Comparison of ENCODE assay signal across 1 cellular context in genomic region chr21:32726742-32727477, GRCh38.
TF ChIP-seq lines count a peak whose summit lies in the region.

No MANE protein-coding gene starts in this region.

TF ChIP-seq in HepG2, 621 proteins besides CTCF, POLR2A, EP300 and RAD21 (continued from another document):
- TF ChIP-seq FOXP4 (CRISPR knock-in tag; IDR thresholded peaks at IDR 0.05) (no peak), AKAP8 (CRISPR knock-in tag; IDR thresholded peaks at IDR 0.05) (0 out of 2 replicates have a peak, but pooled peaks have one; percentile 1), ZNF30 (CRISPR knock-in tag; IDR thresholded peaks at IDR 0.05) (no peak), PRDM10 (CRISPR knock-in tag; IDR thresholded peaks at IDR 0.05; ENCODE audit: low read depth) (peak; percentile 67; the same call in 1 of the 2 replicates), ATM (IDR thresholded peaks at IDR 0.05; ENCODE audit: borderline replicate concordance) (no peak), AGO1 (IDR thresholded peaks at IDR 0.05; ENCODE audit: low read depth, low read length, poor library complexity, severe bottlenecking) (no peak), ZSCAN20 (CRISPR knock-in tag; IDR thresholded peaks at IDR 0.05; ENCODE audit: borderline replicate concordance) (no peak), ZNF878 (CRISPR knock-in tag; IDR thresholded peaks at IDR 0.05) (no peak), ZNF616 (CRISPR knock-in tag; IDR thresholded peaks at IDR 0.05; ENCODE audit: low read depth) (no peak)
